ENCODE assay signal across 8 cellular contexts in the genomic region with DNA sequence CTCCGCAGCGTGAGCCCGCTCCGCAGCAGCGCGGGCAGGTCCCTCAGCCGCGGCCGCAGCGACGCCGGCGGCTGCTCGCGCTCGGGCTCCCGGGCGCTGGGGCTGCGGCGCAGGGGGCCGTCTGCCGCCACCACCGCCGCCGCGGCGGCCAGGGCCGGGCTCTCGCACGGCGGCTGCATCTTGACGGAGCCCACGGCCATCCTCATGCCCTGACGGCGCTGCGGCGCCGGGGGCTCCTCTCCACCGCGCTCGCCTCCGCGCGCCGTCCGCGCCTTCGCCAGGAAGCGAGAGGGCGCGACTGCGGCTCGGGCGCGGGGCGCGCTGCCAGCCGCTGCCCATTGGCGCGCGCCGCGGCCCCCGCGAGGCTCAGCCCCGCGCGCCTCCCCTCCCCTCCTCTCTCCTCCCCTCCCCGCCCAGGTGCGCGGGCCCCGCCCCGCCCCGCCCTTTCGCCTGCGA. TPM values are rescaled to one million over a fixed set of nuclear protein-coding genes. Genes with fewer than 3 reads are reported as not detected.
DNase-seq lines count a peak whose midpoint lies in the region; ATAC-seq and TF ChIP-seq lines count a peak whose summit lies in the region.

A gene with protein sequence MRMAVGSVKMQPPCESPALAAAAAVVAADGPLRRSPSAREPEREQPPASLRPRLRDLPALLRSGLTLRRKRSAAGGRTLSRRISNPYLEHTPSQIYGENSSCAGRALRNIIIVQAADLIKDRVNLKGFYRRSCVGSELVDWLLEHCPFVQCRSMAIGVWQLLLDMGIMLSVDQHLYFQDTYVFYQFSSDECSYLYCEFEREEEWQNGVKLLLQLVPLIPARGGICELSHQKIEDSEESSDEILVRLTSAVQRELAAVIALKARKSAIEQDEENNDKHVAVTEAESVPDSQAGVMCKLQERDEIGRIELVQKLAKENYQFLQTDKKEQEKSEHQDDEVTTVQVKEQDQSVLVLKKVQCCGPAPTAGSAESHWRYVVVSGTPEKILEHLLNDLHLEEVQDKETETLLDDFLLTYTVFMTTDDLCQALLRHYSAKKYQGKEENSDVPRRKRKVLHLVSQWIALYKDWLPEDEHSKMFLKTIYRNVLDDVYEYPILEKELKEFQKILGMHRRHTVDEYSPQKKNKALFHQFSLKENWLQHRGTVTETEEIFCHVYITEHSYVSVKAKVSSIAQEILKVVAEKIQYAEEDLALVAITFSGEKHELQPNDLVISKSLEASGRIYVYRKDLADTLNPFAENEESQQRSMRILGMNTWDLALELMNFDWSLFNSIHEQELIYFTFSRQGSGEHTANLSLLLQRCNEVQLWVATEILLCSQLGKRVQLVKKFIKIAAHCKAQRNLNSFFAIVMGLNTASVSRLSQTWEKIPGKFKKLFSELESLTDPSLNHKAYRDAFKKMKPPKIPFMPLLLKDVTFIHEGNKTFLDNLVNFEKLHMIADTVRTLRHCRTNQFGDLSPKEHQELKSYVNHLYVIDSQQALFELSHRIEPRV (minus strand): TSS at position 300 of the 456 bp plus-strand sequence. CDS start 94 bp downstream, at position 206.

- H3K4me2 ChIP-seq in PC-3 (ENCODE audit: low read length) = peak within 1 kb of the TSS; percentile 96

- BruUV-seq in PC-3 (replicated peaks; lab: Mats Ljungman, UMichigan) = no TSS peak

- H3K9ac ChIP-seq in PC-3 (ENCODE audit: low read length) (peak within 1 kb of the TSS; percentile 24; the same call in 1 of the 2 replicates), endocrine pancreas (ENCODE audit: control insufficient read depth, insufficient read depth, low read length) (no peak within 1 kb of the TSS)

- H3K9me2 ChIP-seq in PC-3 (replicated peaks; ENCODE audit: low read length) = no peaks in the 10 kb centered on the region

- ATAC-seq in GM18519 (IDR thresholded peaks at IDR 0.05; ENCODE audit: low FRiP score, unreplicated experiment) (peak; percentile 38), HG03139 (IDR thresholded peaks at IDR 0.05; ENCODE audit: unreplicated experiment) (peak; percentile 47), PC-3 (peak; percentile 53), GM18861 (IDR thresholded peaks at IDR 0.05; ENCODE audit: unreplicated experiment) (no peak)

- H3K36me3 ChIP-seq in PC-3 (ENCODE audit: low read depth, low read length) (no peaks in the 10 kb centered on the region), endocrine pancreas (ENCODE audit: control insufficient read depth, insufficient read depth, low read length) (no peaks in the 10 kb centered on the region)

- no peaks in the 10 kb centered on the region for H4K20me1 ChIP-seq in PC-3 (ENCODE audit: low read length)

- H3K27me3 ChIP-seq in PC-3 (ENCODE audit: low read length) (no peaks in the 10 kb centered on the region), endocrine pancreas (ENCODE audit: control insufficient read depth, insufficient read depth, low read length) (peaks cover 7% of the 10 kb centered on the region)

- no peaks in the 10 kb centered on the region for H3F3A ChIP-seq in PC-3 (ENCODE audit: low read length, unreplicated experiment)

- H3K4me1 ChIP-seq in PC-3 (ENCODE audit: insufficient read depth, low read length) (peaks cover 34% of the 10 kb centered on the region), endocrine pancreas (ENCODE audit: control insufficient read depth, insufficient read depth, low read length) (no peaks in the 10 kb centered on the region)

- H3K9me3 ChIP-seq in PC-3 (ENCODE audit: low read length) (no peaks in the 10 kb centered on the region), endocrine pancreas (ENCODE audit: control insufficient read depth, low read length) (peaks cover 2% of the 10 kb centered on the region)

- H3K4me3 ChIP-seq in AG10803 (ENCODE audit: low read length) = peak within 1 kb of the TSS; percentile 39
- peak within 1 kb of the TSS; percentile 74 for H3K4me3 ChIP-seq in PC-3 (ENCODE audit: low read length)
- peak within 1 kb of the TSS; percentile 12 for H3K4me3 ChIP-seq in endocrine pancreas (ENCODE audit: control insufficient read depth, insufficient read depth, low read length)

- TF ChIP-seq CTCF in AG10803 (conservative IDR thresholded peaks at IDR 0.05; ENCODE audit: low read length) = no peak
- no peak for TF ChIP-seq CTCF in PC-3 (conservative IDR thresholded peaks at IDR 0.05; ENCODE audit: low read depth, low read length)

- intact Hi-C loops in PC-3 (cut with micrococcal nuclease) = loop anchor here (2.0 kb wide), 2 partner anchors 44 to 86 kb away; no protein-coding TSS in a partner anchor

- DNase-seq in AG10803 (ENCODE audit: low read depth) = no peak
- DNase-seq in PC-3 = peak; percentile 67
- DNase-seq in mucosa of gallbladder (ENCODE audit: low spot score) = peak; percentile 31
- no peak for DNase-seq in SHP77 treated with DMSO at 0.1 percent for 48 hours (lab: John Stamatoyannopoulos, UW)

- CTCF ChIA-PET in PC-3 (lab: Charles Lee) = no interaction called here

- POLR2A ChIA-PET in PC-3 (lab: Charles Lee; ENCODE audit: unreplicated experiment) = interaction anchor here (0.5 kb wide), 1 partner anchor 517 kb away, joined by 3 read pairs; no protein-coding TSS in a partner anchor

- peak within 1 kb of the TSS; percentile 86 for H2AFZ ChIP-seq in PC-3 (ENCODE audit: low read length)

- H3K27ac ChIP-seq in PC-3 (ENCODE audit: low read length) = peak within 1 kb of the TSS; percentile 31

- H3K79me2 ChIP-seq in PC-3 (ENCODE audit: low read length) = peaks cover 40% of the 10 kb centered on the region

RNA-seq across cellular contexts. Expression of the gene that starts here (rescaled TPM):
- total RNA-seq in PC-3 (2014; rRNA removed) (5.6 and 10.8 TPM in 2 replicates), mucosa of gallbladder (53.4 TPM)

Comparison
In these comparisons a context has a peak if more than half of its experiments do, and no peak if none do; other contexts are left out.
1. DNase-seq: peak in PC-3 (single experiment) and mucosa of gallbladder (single experiment); none in AG10803 (single experiment) and SHP77 treated with DMSO at 0.1 percent for 48 hours (single experiment).
2. H3K4me3 ChIP-seq: peak in every context shown above with its lines; median percentile 74 in PC-3; 39 in AG10803; 12 in endocrine pancreas.